In genomic region chr16:55508941-55509920, GRCh38 we compare ENCODE assay signal across 8 cellular contexts. TPM values are rescaled to one million over a fixed set of nuclear protein-coding genes. Genes with fewer than 3 reads are reported as not detected.
DNase-seq lines count a peak whose midpoint lies in the region; ATAC-seq and TF ChIP-seq lines count a peak whose summit lies in the region.

LPCAT2 (plus strand) TSS chr16:55509072; CDS start chr16:55509182, 110 bp downstream.

- CTCF ChIA-PET in activated CD8-positive, alpha-beta memory T cell treated with anti-CD3 and anti-CD28 coated beads, Interleukin-2, amount 10 ng/mL, durations not matched to agents 7 days and 5 days (lab: Charles Lee): interaction anchor here (1.0 kb wide), 1 partner anchor 44 kb away, joined by 3 read pairs; no protein-coding TSS in a partner anchor

- H3K27me3 ChIP-seq in subcutaneous abdominal adipose tissue (ENCODE audit: control insufficient read depth in 5 of 5, insufficient read depth in 4 of 5, low read length in 5 of 5): peaks cover 0 to 4% (median 0%) of the 10 kb centered on the region in 5 donors

- H3K4me1 ChIP-seq in subcutaneous abdominal adipose tissue (ENCODE audit: control insufficient read depth in 5 of 5, insufficient read depth in 5 of 5, low read length in 5 of 5): peaks cover 0 to 17% (median 8%) of the 10 kb centered on the region in 5 donors

- peak within 1 kb of the TSS; percentile 19 to 76 (median 59) for H3K9ac ChIP-seq in subcutaneous abdominal adipose tissue (ENCODE audit: low read length in 5 of 5)

- peak within 1 kb of the TSS; percentile 26 for H3K4me3 Mint-ChIP-seq in activated CD8-positive, alpha-beta memory T cell treated with anti-CD3 and anti-CD28 coated beads, Interleukin-2, amount 10 ng/mL, durations not matched to agents 7 days and 5 days
- peak within 1 kb of the TSS; percentile 44 for H3K4me3 Mint-ChIP-seq in activated T-helper 17 cell treated with anti-CD3 and anti-CD28 coated beads, Interleukin-2, amount 50 U/mL, for 72 hours

- H3K4me3 ChIP-seq in foreskin fibroblast (ENCODE audit: low read depth in 1 of 2, low read length in 2 of 2) (peak within 1 kb of the TSS; percentile 59 to 64), subcutaneous abdominal adipose tissue (ENCODE audit: low read depth in 1 of 5, low read length in 5 of 5) (peak within 1 kb of the TSS; percentile 67 to 80 (median 71))

- peak within 1 kb of the TSS; percentile 20 for H3K27ac ChIP-seq in subcutaneous abdominal adipose tissue (ENCODE audit: low read depth, low read length)

- DNase-seq in activated CD8-positive, alpha-beta memory T cell treated with anti-CD3 and anti-CD28 coated beads, Interleukin-2, amount 10 ng/mL, durations not matched to agents 7 days and 5 days: peak; percentile 59
- DNase-seq in activated CD8-positive, alpha-beta memory T cell treated with anti-CD3 and anti-CD28 coated beads for 24 hours: no peak
- peak; percentile 14 for DNase-seq in NCI-H2171 (lab: John Stamatoyannopoulos, UW)
- peak; percentile 81 to 93 for DNase-seq in foreskin fibroblast
- peak; percentile 75 for DNase-seq in myocyte (ENCODE audit: low read depth)
- no peak for DNase-seq in NCI-H187 treated with DMSO at 0.1 percent for 48 hours (lab: John Stamatoyannopoulos, UW)

- peaks cover 8% of the 10 kb centered on the region for H3K4me1 Mint-ChIP-seq in activated CD8-positive, alpha-beta memory T cell treated with anti-CD3 and anti-CD28 coated beads, Interleukin-2, amount 10 ng/mL, durations not matched to agents 7 days and 5 days
- H3K4me1 Mint-ChIP-seq in activated T-helper 17 cell treated with anti-CD3 and anti-CD28 coated beads, Interleukin-2, amount 50 U/mL, for 72 hours: peaks cover 4% of the 10 kb centered on the region

- TF ChIP-seq CTCF in foreskin fibroblast (IDR thresholded peaks at IDR 0.05; ENCODE audit: low read depth, low read length): no peak

- H3K36me3 Mint-ChIP-seq in activated CD8-positive, alpha-beta memory T cell treated with anti-CD3 and anti-CD28 coated beads, Interleukin-2, amount 10 ng/mL, durations not matched to agents 7 days and 5 days: no peaks in the 10 kb centered on the region
- H3K36me3 Mint-ChIP-seq in activated T-helper 17 cell treated with anti-CD3 and anti-CD28 coated beads, Interleukin-2, amount 50 U/mL, for 72 hours (ENCODE audit: low read depth): no peaks in the 10 kb centered on the region

- H3K9me3 ChIP-seq in subcutaneous abdominal adipose tissue (ENCODE audit: control insufficient read depth in 5 of 5, low read length in 5 of 5): peaks cover 3 to 12% (median 8%) of the 10 kb centered on the region in 5 donors

- H3K27me3 Mint-ChIP-seq in activated CD8-positive, alpha-beta memory T cell treated with anti-CD3 and anti-CD28 coated beads, Interleukin-2, amount 10 ng/mL, durations not matched to agents 7 days and 5 days: peaks cover 39% of the 10 kb centered on the region
- peaks cover 59% of the 10 kb centered on the region for H3K27me3 Mint-ChIP-seq in activated T-helper 17 cell treated with anti-CD3 and anti-CD28 coated beads, Interleukin-2, amount 50 U/mL, for 72 hours

- H3K36me3 ChIP-seq in subcutaneous abdominal adipose tissue (ENCODE audit: control insufficient read depth in 5 of 5, insufficient read depth in 5 of 5, low read length in 5 of 5): peaks cover 0 to 9% (median 6%) of the 10 kb centered on the region in 5 donors

- H3K9me3 Mint-ChIP-seq in activated CD8-positive, alpha-beta memory T cell treated with anti-CD3 and anti-CD28 coated beads, Interleukin-2, amount 10 ng/mL, durations not matched to agents 7 days and 5 days (ENCODE audit: low read depth): peaks cover 4% of the 10 kb centered on the region
- peaks cover 4% of the 10 kb centered on the region for H3K9me3 Mint-ChIP-seq in activated T-helper 17 cell treated with anti-CD3 and anti-CD28 coated beads, Interleukin-2, amount 50 U/mL, for 72 hours

- no peak within 1 kb of the TSS for H3K27ac Mint-ChIP-seq in activated CD8-positive, alpha-beta memory T cell treated with anti-CD3 and anti-CD28 coated beads, Interleukin-2, amount 10 ng/mL, durations not matched to agents 7 days and 5 days
- H3K27ac Mint-ChIP-seq in activated T-helper 17 cell treated with anti-CD3 and anti-CD28 coated beads, Interleukin-2, amount 50 U/mL, for 72 hours: no peak within 1 kb of the TSS

- peak; percentile 60 for ATAC-seq in activated CD8-positive, alpha-beta memory T cell treated with anti-CD3 and anti-CD28 coated beads, Interleukin-2, amount 10 ng/mL, durations not matched to agents 7 days and 5 days
- ATAC-seq in activated T-helper 17 cell treated with anti-CD3 and anti-CD28 coated beads, Interleukin-2, amount 50 U/mL, for 72 hours (replicated peaks): peak; percentile 72

RNA-seq across cellular contexts. Expression of gene LPCAT2, which starts in this region (rescaled TPM):
- under 1 TPM; 0.18 to 0.59 TPM for total RNA-seq in activated CD8-positive, alpha-beta memory T cell treated with anti-CD3 and anti-CD28 coated beads, Interleukin-2, amount 10 ng/mL, durations not matched to agents 7 days and 5 days
- total RNA-seq in activated T-helper 17 cell treated with anti-CD3 and anti-CD28 coated beads, Interleukin-2, amount 50 U/mL, for 72 hours: 1 to 10 TPM in 1 of 2 donors, under 1 TPM in 1; 0.73 to 1.5 TPM
- total RNA-seq in myocyte: 5.8 and 6.2 TPM in 2 replicates
- polyA plus RNA-seq in myocyte (2012): 9.6 TPM

Comparison
In these comparisons a context has a peak if more than half of its experiments do, and no peak if none do; other contexts are left out.
1. Peak in DNase-seq and ATAC-seq in activated CD8-positive, alpha-beta memory T cell treated with anti-CD3 and anti-CD28 coated beads, Interleukin-2, amount 10 ng/mL, durations not matched to agents 7 days and 5 days; RNA of the gene not detected or under 1 TPM.
2. DNase-seq: peak in NCI-H2171 (single experiment), foreskin fibroblast (2 of 2) and myocyte (single experiment); none in activated CD8-positive, alpha-beta memory T cell treated with anti-CD3 and anti-CD28 coated beads for 24 hours (single experiment) and NCI-H187 treated with DMSO at 0.1 percent for 48 hours (single experiment).